8 cellular contexts compared by ENCODE assay signal in genomic region chr10:71486465-71487114, GRCh38.
DNase-seq lines count a peak whose midpoint lies in the region; ATAC-seq and TF ChIP-seq lines count a peak whose summit lies in the region.

No MANE protein-coding gene starts in this region.

- no peaks in the 10 kb centered on the region for H3K4me1 ChIP-seq in SK-N-SH (ENCODE audit: control insufficient read depth in 1 of 2, insufficient read depth in 2 of 2, low read depth in 1 of 2, low read length in 1 of 2)

- H4K20me1 ChIP-seq in SK-N-SH (ENCODE audit: insufficient read depth) = no peaks in the 10 kb centered on the region

- TF ChIP-seq RAD21 in SK-N-SH (IDR thresholded peaks at IDR 0.05; ENCODE audit: low read length) = peak; percentile 77

- no peaks in the 10 kb centered on the region for H3F3A ChIP-seq in SK-N-SH (replicated peaks; ENCODE audit: insufficient read depth)

- H2AFZ ChIP-seq in SK-N-SH (ENCODE audit: low read depth) = no peak overlapping the region

- no peak overlapping the region for H3K9ac ChIP-seq in SK-N-SH

- ATAC-seq in GM19397 (IDR thresholded peaks at IDR 0.05; ENCODE audit: unreplicated experiment) = no peak

- TF ChIP-seq EP300 in SK-N-SH (IDR thresholded peaks at IDR 0.05; ENCODE audit: borderline replicate concordance in 1 of 2, low read depth in 1 of 2, low read length in 1 of 2) = no peak

- no peak overlapping the region for H3K27ac ChIP-seq in SK-N-SH (ENCODE audit: low read depth in 2 of 2, low read length in 1 of 2)

- no peaks in the 10 kb centered on the region for H3K79me2 ChIP-seq in SK-N-SH (ENCODE audit: insufficient read depth)

- H3K27me3 ChIP-seq in SK-N-SH (ENCODE audit: insufficient read depth) = no peaks in the 10 kb centered on the region; the same call in 1 of the 2 replicates

- DNase-seq in AG09309 (ENCODE audit: low read depth) (no peak), HCEC 1CT (peak; percentile 4), SK-N-SH (peak; percentile 64), choroid plexus epithelial cell (ENCODE audit: low read depth) (peak; percentile 81), midbrain (lab: John Stamatoyannopoulos, UW) (peak; percentile 27), GOT3 (lab: John Stamatoyannopoulos, UW) (no peak)
- no peak for DNase-seq in central memory CD4-positive, alpha-beta T cell

- POLR2A ChIA-PET in SK-N-SH (lab: Yijun Ruan, JAX) = no interaction called here

- H3K36me3 ChIP-seq in SK-N-SH (replicated peaks in 1 of 2; ENCODE audit: control insufficient read depth in 1 of 2, insufficient read depth in 2 of 2, low read length in 1 of 2) = no peaks in the 10 kb centered on the region

- 52% methylated on average over 6 of the region's 6 CpGs for WGBS in SK-N-SH (ENCODE audit: low lambda C conversion rate)

- peak; percentile 69 for TF ChIP-seq CTCF in AG09309 (IDR thresholded peaks at IDR 0.05; ENCODE audit: control insufficient read depth, insufficient read depth, low read depth, low read length, missing control alignments)
- peak; percentile 54 for TF ChIP-seq CTCF in SK-N-SH (IDR thresholded peaks at IDR 0.05)
- peak; percentile 96 for TF ChIP-seq CTCF in choroid plexus epithelial cell (conservative IDR thresholded peaks at IDR 0.05; ENCODE audit: low read depth, low read length)

- H3K9me3 ChIP-seq in SK-N-SH = 0 out of 2 replicates have a peak, but pooled peaks cover 5% of the 10 kb centered on the region

- no peak overlapping the region for H3K4me2 ChIP-seq in SK-N-SH

- CTCF ChIA-PET in SK-N-SH (lab: Yijun Ruan, JAX) = interaction anchor here (0.7 to 5.2 kb wide), 18 partner anchors 9 to 222 kb away, joined by 3 to 30 read pairs (median 4); partner anchors contain the start of gene SLC29A3

- H3K4me3 ChIP-seq in AG09309 (ENCODE audit: control insufficient read depth, low read depth, low read length) = no peak overlapping the region
- peak overlapping the region in 1 of 2 experiments; percentile 51; a peak in 1 of 4 replicates for H3K4me3 ChIP-seq in SK-N-SH (ENCODE audit: low read depth in 2 of 2, low read length in 1 of 2)
- no peak overlapping the region for H3K4me3 ChIP-seq in choroid plexus epithelial cell (ENCODE audit: low read depth, low read length)

- no peaks in the 10 kb centered on the region for H3K9me2 ChIP-seq in SK-N-SH

TF ChIP-seq in SK-N-SH, 30 proteins besides CTCF, POLR2A, EP300 and RAD21:
- TF ChIP-seq GATA2 (CRISPR knock-in tag; IDR thresholded peaks at IDR 0.05) (no peak), EZH2phosphoT487 (IDR thresholded peaks at IDR 0.05; ENCODE audit: borderline replicate concordance, low read depth) (no peak), NRF1 (IDR thresholded peaks at IDR 0.05; ENCODE audit: low read depth, low read length) (no peak), SMC3 (IDR thresholded peaks at IDR 0.05; ENCODE audit: low read depth, low read length) (peak; percentile 55), RCOR1 (IDR thresholded peaks at IDR 0.05; ENCODE audit: low read length) (no peak), IRF3 (IDR thresholded peaks at IDR 0.05; ENCODE audit: low read depth, low read length) (no peak), POLR2AphosphoS5 (IDR thresholded peaks at IDR 0.05; ENCODE audit: low read depth, low read length) (no peak), FOXM1 (IDR thresholded peaks at IDR 0.05; ENCODE audit: low read depth) (no peak)

Comparison
In these comparisons a context has a peak if more than half of its experiments do, and no peak if none do; other contexts are left out.
1. DNase-seq: peak in HCEC 1CT (single experiment), SK-N-SH (single experiment), choroid plexus epithelial cell (single experiment) and midbrain (single experiment); none in AG09309 (single experiment), GOT3 (single experiment) and central memory CD4-positive, alpha-beta T cell (single experiment).
2. Peak in every context shown above with its lines, with median percentiles within 50 percentile points of each other: CTCF ChIP-seq.